20 cellular contexts compared by ENCODE assay signal in genomic region chr2:229054311-229054710, GRCh38.
"Had no signal": no experiment of that assay in that cellular context is flagged by ENCODE, and none has a peak within 500 bp of the region (broad histone marks: within the 10 kb centered on the region; RNA-seq: fewer than 3 reads in every experiment).

No MANE protein-coding gene starts in this region.

- ATAC-seq: naive thymus-derived CD8-positive, alpha-beta T cell; natural killer cell treated with Interleukin-12 subunit alpha and Interleukin-12 subunit beta and Interleukin-15 and Interleukin-18, amount 100 ng/mL, for 72 hours; pancreas; right cardiac atrium; right lobe of liver; stimulated activated effector memory CD8-positive, alpha-beta T cell treated with anti-CD3 and anti-CD28 coated beads, Interleukin-12 subunit alpha, Interleukin-12 subunit beta, amount 100 ng/mL, for 72 hours; stimulated activated naive B cell treated with anti-CD40 and anti-IgM and Interleukin-4, amounts not matched to agents 10 μg/mL and 1 μg/mL and 100 μg/mL, for 72 hours had no signal

- DNase-seq: naive thymus-derived CD8-positive, alpha-beta T cell; nephron progenitor cell; nucleus accumbens; pancreas; right cardiac atrium; right lobe of liver; sigmoid colon; small intestine; stimulated activated CD4-positive, alpha-beta T cell treated with anti-CD3 and anti-CD28 coated beads, Interleukin-15, amount 100 ng/mL, for 24 hours; stimulated activated CD4-positive, alpha-beta T cell treated with anti-CD3 and anti-CD28 coated beads, Interleukin-2, amount 100 ng/mL, for 24 hours; stimulated activated CD4-positive, alpha-beta T cell treated with anti-CD3 and anti-CD28 coated beads, Interleukin-2, amount 100 ng/mL, for 48 hours; stimulated activated CD4-positive, alpha-beta T cell treated with anti-CD3 and anti-CD28 coated beads, Interleukin-4, amount 100 ng/mL, for 24 hours; stimulated activated naive B cell treated with anti-CD40 and anti-IgM and Interleukin-4, amounts not matched to agents 10 μg/mL and 1 μg/mL and 100 μg/mL, for 72 hours; stimulated activated naive CD4-positive, alpha-beta T cell treated with Interleukin-2 at 50 U/mL for 16 hours; stomach; thyroid gland; trophoblast cell; upper lobe of left lung had no signal
